In the genomic region with DNA sequence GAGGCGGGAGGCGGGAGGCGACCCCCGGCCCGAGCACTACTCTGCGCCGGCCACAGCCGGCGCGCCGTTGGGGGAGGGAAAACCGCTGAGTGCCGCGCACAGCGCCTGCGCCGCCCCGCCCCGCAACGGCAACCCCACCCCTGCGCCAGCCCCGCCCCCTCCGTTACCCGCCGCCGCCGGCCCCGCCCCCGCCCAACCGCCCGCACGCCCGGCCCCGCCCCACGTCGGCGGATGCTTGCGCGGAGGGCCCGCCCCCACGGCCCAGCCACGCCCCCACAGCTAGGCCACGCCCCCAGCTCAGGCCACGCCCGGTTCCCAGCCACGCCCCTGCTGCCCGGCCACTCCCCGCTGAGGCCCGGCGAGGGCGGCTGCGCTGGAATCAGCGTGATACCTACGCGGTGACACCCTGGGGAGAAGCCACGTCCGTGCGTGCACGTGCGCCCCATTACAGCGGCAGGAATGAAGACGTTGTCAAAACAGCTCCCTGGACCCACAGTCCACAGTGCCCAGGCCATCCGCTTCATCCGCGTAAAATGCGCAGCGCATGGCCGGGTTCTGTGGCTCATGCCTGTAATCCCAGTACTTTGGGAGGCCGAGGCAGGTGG, we compare ENCODE assay signal across 8 cellular contexts. TPM values are rescaled to one million over a fixed set of nuclear protein-coding genes. Genes with fewer than 3 reads are reported as not detected.
DNase-seq lines count a peak whose midpoint lies in the region; ATAC-seq and TF ChIP-seq lines count a peak whose summit lies in the region.

A gene (minus strand): TSS at position 91 of the 605 bp plus-strand sequence. CDS start 152 bp downstream, outside the sequence.

- H3K27me3 Mint-ChIP-seq in T-cell: no peaks in the 10 kb centered on the region

- CTCF ChIA-PET in T-cell (lab: Charles Lee): interaction anchor here (0.5 to 1.5 kb wide), 7 partner anchors 29 to 361 kb away, joined by 3 to 4 read pairs (median 3); no protein-coding TSS in a partner anchor

- peak within 1 kb of the TSS; percentile 69 to 71 for H3K27ac Mint-ChIP-seq in T-cell

- DNase-seq in EL: peak; percentile 79
- DNase-seq in HCEC 1CT: peak; percentile 74
- DNase-seq in MV-4-11 (lab: John Stamatoyannopoulos, UW): peak; percentile 68
- DNase-seq in T-cell: peak; percentile 78 to 97 (median 88)
- peak; percentile 83 to 93 (median 91) for DNase-seq in adrenal gland
- DNase-seq in left ventricle myocardium inferior: peak; percentile 90
- peak; percentile 89 to 95 for DNase-seq in psoas muscle
- peak; percentile 93 for DNase-seq in ureter (ENCODE audit: low spot score)

- WGBS in adrenal gland, 4 donors: 10 to 89% (median 26%) methylated on average over 1 to 66 of the region's 69 CpGs
- 7 to 20% (median 9%) methylated on average over 29 to 66 of the region's 69 CpGs for WGBS in psoas muscle, 3 donors

- H3K9me3 ChIP-seq in adrenal gland (replicated peaks in 1 of 3) (no peaks in the 10 kb centered on the region), left ventricle myocardium inferior (replicated peaks) (no peaks in the 10 kb centered on the region), psoas muscle (no peaks in the 10 kb centered on the region)

- POLR2A ChIA-PET in T-cell (lab: Charles Lee): interaction anchor here in 1 of 2 donors (0.5 kb wide), 2 partner anchors 15 to 73 kb away, joined by 4 read pairs; no protein-coding TSS in a partner anchor

- no peaks in the 10 kb centered on the region for H3K27me3 ChIP-seq in adrenal gland
- no peaks in the 10 kb centered on the region for H3K27me3 ChIP-seq in left ventricle myocardium inferior (ENCODE audit: low read depth)
- peaks cover 0 to 5% (median 0%) of the 10 kb centered on the region in 3 donors for H3K27me3 ChIP-seq in psoas muscle (ENCODE audit: insufficient read depth in 3 of 3, low read length in 2 of 3)

- H3K4me1 Mint-ChIP-seq in T-cell: peaks cover 24 to 28% (median 25%) of the 10 kb centered on the region in 3 donors

- intact Hi-C loops in adrenal gland (cut with DNase I): no loop called here
- intact Hi-C loops in left ventricle myocardium inferior (cut with micrococcal nuclease): no loop called here
- intact Hi-C loops in psoas muscle (cut with DNase I): no loop called here

- peak within 1 kb of the TSS in 1 of 4 donors; percentile 65 for H3K4me3 ChIP-seq in adrenal gland
- peak within 1 kb of the TSS; percentile 65 for H3K4me3 ChIP-seq in left ventricle myocardium inferior
- H3K4me3 ChIP-seq in psoas muscle: peak within 1 kb of the TSS; percentile 59

- ATAC-seq in T-cell (replicated peaks in 1 of 4): peak; percentile 84 to 91 (median 86)
- ATAC-seq in psoas muscle: peak; percentile 99 to 100 (median 99)

- H3K4me1 ChIP-seq in adrenal gland (replicated peaks in 1 of 2): peaks cover 0 to 10% of the 10 kb centered on the region in 2 donors
- peaks cover 21% of the 10 kb centered on the region for H3K4me1 ChIP-seq in left ventricle myocardium inferior
- H3K4me1 ChIP-seq in psoas muscle: peaks cover 10% of the 10 kb centered on the region

- TF ChIP-seq POLR2A in adrenal gland (IDR thresholded peaks at IDR 0.05): no peak

- H3K9me3 Mint-ChIP-seq in T-cell: no peaks in the 10 kb centered on the region

- TF ChIP-seq CTCF in adrenal gland (IDR thresholded peaks at IDR 0.05): no peak
- TF ChIP-seq CTCF in left ventricle myocardium inferior (IDR thresholded peaks at IDR 0.05; ENCODE audit: borderline replicate concordance): no peak
- TF ChIP-seq CTCF in psoas muscle (IDR thresholded peaks at IDR 0.05): no peak

- H3K27ac ChIP-seq in adrenal gland (peak within 1 kb of the TSS in 2 of 5 donors; percentile 56 to 61), left ventricle myocardium inferior (replicated peaks) (peak within 1 kb of the TSS; percentile 75), psoas muscle (peak within 1 kb of the TSS; percentile 36)

- peak within 1 kb of the TSS; percentile 65 to 71 (median 66) for H3K4me3 Mint-ChIP-seq in T-cell

- H3K36me3 ChIP-seq in adrenal gland (replicated peaks in 1 of 2) (no peaks in the 10 kb centered on the region), left ventricle myocardium inferior (peaks cover 6% of the 10 kb centered on the region), psoas muscle (ENCODE audit: insufficient read depth in 1 of 2, low read depth in 1 of 2) (peaks cover 0 to 12% of the 10 kb centered on the region in 2 donors)

- peaks cover 12% of the 10 kb centered on the region for H3K36me3 Mint-ChIP-seq in T-cell

RNA-seq across cellular contexts. Expression of the gene that starts here (rescaled TPM):
- total RNA-seq in T-cell (10 to 100 TPM in 2 of 5 donors, 1 to 10 TPM in 3; 5.0 to 12.7 (median 8.5) TPM), adrenal gland (10 to 100 TPM in 1 of 8 donors, 1 to 10 TPM in 7; 4.6 to 12.0 (median 6.8) TPM), left ventricle myocardium inferior (6.6 TPM), psoas muscle (1 to 10 TPM; 3.6 to 5.2 (median 4.1) TPM), ureter (11.8 TPM)
- polyA plus RNA-seq in adrenal gland (1 to 10 TPM; 3.5 to 5.8 (median 3.9) TPM), psoas muscle (1 to 10 TPM; 2.3 to 4.3 (median 2.8) TPM)
